Comparison of ENCODE assay signal across 8 cellular contexts in the genomic region with DNA sequence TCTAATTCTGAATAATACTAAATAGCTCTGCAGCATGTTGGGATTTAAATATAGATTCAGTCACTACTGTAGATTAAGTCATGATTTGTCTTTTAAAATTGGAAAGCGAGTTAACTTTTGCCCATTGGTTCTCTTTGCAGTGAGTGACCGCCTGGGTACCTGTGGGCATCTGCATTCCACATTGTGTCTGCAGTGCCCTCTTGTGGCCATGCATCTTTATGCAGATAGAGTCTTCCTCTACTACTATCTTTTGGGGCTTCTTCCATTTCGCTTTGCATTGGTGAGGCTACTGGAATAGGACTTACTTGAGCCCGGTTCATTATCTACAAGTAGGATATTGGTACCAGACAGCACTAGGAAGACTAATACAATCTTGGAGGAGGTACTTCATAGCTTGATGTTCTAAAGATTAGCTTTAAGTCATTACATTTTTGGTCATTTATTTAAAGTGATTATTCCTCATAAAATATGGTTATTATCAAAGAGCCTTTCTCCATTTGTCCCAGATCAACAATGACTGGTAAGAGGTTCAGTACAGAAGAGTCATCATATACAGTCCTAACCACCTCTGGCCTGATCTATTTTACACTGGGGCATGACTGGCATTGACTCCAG.
A peak's percentile ranks its signal among the peaks of the same experiment; 100 is the strongest.
DNase-seq lines count a peak whose midpoint lies in the region; ATAC-seq and TF ChIP-seq lines count a peak whose summit lies in the region.

No MANE protein-coding gene starts in this region.

- intact Hi-C loops in Right ventricle myocardium superior (cut with DNase I) (no loop called here), cardiac septum (cut with DNase I) (no loop called here), mammary epithelial cell (cut with micrococcal nuclease) (no loop called here)

- TF ChIP-seq CTCF in HEK293 (tag by site-specific recombination; IDR thresholded peaks at IDR 0.05) (peak; percentile 34), MM.1S (IDR thresholded peaks at IDR 0.05; ENCODE audit: low read length) (peak; percentile 85), mammary epithelial cell (conservative IDR thresholded peaks at IDR 0.05 in 1 of 2, IDR thresholded peaks at IDR 0.05 in 1 of 2; ENCODE audit: extremely low read depth in 1 of 2, insufficient read depth in 1 of 2, low read depth in 1 of 2, low read length in 2 of 2) (peak; percentile 82 to 93)

- 24% methylated on average over 4 of the region's 4 CpGs for WGBS in mammary epithelial cell (ENCODE audit: low coverage, missing lambda C conversion rate)

- H2AFZ ChIP-seq in MM.1S (ENCODE audit: low read length) = no peak overlapping the region
- H2AFZ ChIP-seq in mammary epithelial cell (ENCODE audit: low read depth, low read length) = no peak overlapping the region

- H3F3A ChIP-seq in MM.1S (ENCODE audit: insufficient read depth, low read length) = no peaks in the 10 kb centered on the region

- H3K79me2 ChIP-seq in MM.1S (ENCODE audit: low read length) (no peaks in the 10 kb centered on the region), mammary epithelial cell (ENCODE audit: insufficient read depth, low read length) (no peaks in the 10 kb centered on the region)

- DNase-seq in Right ventricle myocardium superior (no peak), cardiac septum (ENCODE audit: low spot score) (no peak), MM.1S (peak; percentile 72), T-helper 9 cell (peak; percentile 34), mammary epithelial cell (peak; percentile 41), left lobe of liver (ENCODE audit: low spot score) (peak; percentile 71)
- peak; percentile 16 for DNase-seq in stimulated activated CD8-positive, alpha-beta memory T cell treated with anti-CD3 and anti-CD28 coated beads, Interleukin-15, amount 100 ng/mL, for 1 hour (ENCODE audit: low read depth)

- no peaks in the 10 kb centered on the region for H3K9me2 ChIP-seq in MM.1S (replicated peaks; ENCODE audit: insufficient read depth, low read length)

- H3K4me1 ChIP-seq in HEK293 (ENCODE audit: control insufficient read depth, insufficient read depth, low read length) (peaks cover 2% of the 10 kb centered on the region; the same call in 1 of the 2 replicates), MM.1S (ENCODE audit: low read length) (no peaks in the 10 kb centered on the region), mammary epithelial cell (ENCODE audit: insufficient read depth, low read length) (no peaks in the 10 kb centered on the region)

- dilution Hi-C loops in mammary epithelial cell (cut with HindIII; ENCODE audit: low sequenced_read_pairs) = no loop called here

- H3K9ac ChIP-seq in MM.1S (ENCODE audit: low read length) (no peak overlapping the region), mammary epithelial cell (ENCODE audit: insufficient read depth, low read length) (peak overlapping the region; percentile 5)

- H3K4me3 ChIP-seq in HEK293 (ENCODE audit: low read depth, low read length) = no peak overlapping the region
- no peak overlapping the region for H3K4me3 ChIP-seq in MM.1S (ENCODE audit: low read length)
- H3K4me3 ChIP-seq in mammary epithelial cell (replicated peaks in 1 of 3; ENCODE audit: insufficient read depth in 1 of 3, low read depth in 2 of 3, low read length in 3 of 3) = no peak overlapping the region

- H3K9me3 ChIP-seq in HEK293 (ENCODE audit: control insufficient read depth, insufficient read depth, low read depth, low read length) (no peaks in the 10 kb centered on the region), MM.1S (replicated peaks; ENCODE audit: insufficient read depth, low read length) (no peaks in the 10 kb centered on the region), mammary epithelial cell (replicated peaks; ENCODE audit: insufficient read depth, low read length) (no peaks in the 10 kb centered on the region)

- POLR2A ChIA-PET in HEK293 (lab: Yijun Ruan, JAX) = no interaction called here

- BruUV-seq in mammary epithelial cell (replicated peaks; lab: Mats Ljungman, UMichigan) = no TSS peak

- no peak overlapping the region for H3K27ac ChIP-seq in HEK293 (ENCODE audit: extremely low read depth, low read depth, low read length)
- H3K27ac ChIP-seq in MM.1S (ENCODE audit: low read length) = no peak overlapping the region
- H3K27ac ChIP-seq in mammary epithelial cell (ENCODE audit: insufficient read depth, low read depth, low read length) = no peak overlapping the region

- CTCF ChIA-PET in HEK293 (lab: Yijun Ruan, JAX) (interaction anchor here (0.5 to 3.6 kb wide), 35 partner anchors 9 to 812 kb away, joined by 3 to 84 read pairs (median 5); no protein-coding TSS in a partner anchor), mammary epithelial cell (lab: Charles Lee; ENCODE audit: low non-redundant PET) (no interaction called here)

- ATAC-seq in Right ventricle myocardium superior (ENCODE audit: poor library complexity) (peak; percentile 77), left lobe of liver (peak; percentile 89)

- H3K27me3 ChIP-seq in MM.1S (replicated peaks; ENCODE audit: insufficient read depth, low read length) (no peaks in the 10 kb centered on the region), mammary epithelial cell (ENCODE audit: insufficient read depth, low read length) (no peaks in the 10 kb centered on the region)

- H4K20me1 ChIP-seq in MM.1S (ENCODE audit: insufficient read depth, low read length) = no peaks in the 10 kb centered on the region
- no peaks in the 10 kb centered on the region for H4K20me1 ChIP-seq in mammary epithelial cell (ENCODE audit: insufficient read depth, low read length)

- no peaks in the 10 kb centered on the region for H3K36me3 ChIP-seq in HEK293 (ENCODE audit: control insufficient read depth in 2 of 2, insufficient read depth in 1 of 2, low read length in 2 of 2)
- H3K36me3 ChIP-seq in MM.1S (replicated peaks; ENCODE audit: insufficient read depth, low read length) = no peaks in the 10 kb centered on the region
- H3K36me3 ChIP-seq in mammary epithelial cell (ENCODE audit: insufficient read depth, low read length) = no peaks in the 10 kb centered on the region

- H3K4me2 ChIP-seq in MM.1S (ENCODE audit: low read depth, low read length) = no peak overlapping the region
- no peak overlapping the region for H3K4me2 ChIP-seq in mammary epithelial cell (ENCODE audit: insufficient read depth, low read depth, low read length)

- in situ Hi-C loops in mammary epithelial cell (cut with MboI; ENCODE audit: low sequenced_read_pairs in 2 of 2) = no loop called here

TF ChIP-seq in HEK293, 187 proteins besides CTCF, POLR2A, EP300 and RAD21:
- TF ChIP-seq ZNF654 (tag by site-specific recombination; IDR thresholded peaks at IDR 0.05; ENCODE audit: low read depth) (peak; percentile 30), AEBP2 (tag by site-specific recombination; IDR thresholded peaks at IDR 0.05; ENCODE audit: borderline replicate concordance) (no peak), SCRT1 (tag by site-specific recombination; IDR thresholded peaks at IDR 0.05; ENCODE audit: borderline replicate concordance) (peak; percentile 72; the same call in 1 of the 2 replicates)

Comparison
In these comparisons a context has a peak if more than half of its experiments do, and no peak if none do; other contexts are left out.
1. DNase-seq: peak in MM.1S (single experiment), T-helper 9 cell (single experiment), mammary epithelial cell (single experiment), left lobe of liver (single experiment) and stimulated activated CD8-positive, alpha-beta memory T cell treated with anti-CD3 and anti-CD28 coated beads, Interleukin-15, amount 100 ng/mL, for 1 hour (single experiment); none in Right ventricle myocardium superior (single experiment) and cardiac septum (single experiment).
2. CTCF ChIP-seq: peak in every context shown above with its lines; median percentile 88 in mammary epithelial cell; 85 in MM.1S; 34 in HEK293.